In genomic region chr2:46036929-46037328, GRCh38 we compare ENCODE assay signal across 14 cellular contexts.
DNase-seq lines count a peak whose midpoint lies in the region; ATAC-seq and TF ChIP-seq lines count a peak whose summit lies in the region.
"Had no signal": no experiment of that assay in that cellular context is flagged by ENCODE, and none has a peak within 500 bp of the region (broad histone marks: within the 10 kb centered on the region; RNA-seq: fewer than 3 reads in every experiment).

No MANE protein-coding gene starts in this region.

- no peak for TF ChIP-seq CTCF in VCaP (conservative IDR thresholded peaks at IDR 0.05)
- no peak for TF ChIP-seq CTCF in hepatocyte (IDR thresholded peaks at IDR 0.05; ENCODE audit: poor library complexity)

- WGBS in hepatocyte (ENCODE audit: low lambda C conversion rate, missing lambda C conversion rate): 88% methylated on average over 7 of the region's 7 CpGs

- H3K4me1 Mint-ChIP-seq in stimulated activated effector memory CD8-positive, alpha-beta T cell treated with anti-CD3 and anti-CD28 coated beads, Interleukin-12 subunit alpha, Interleukin-12 subunit beta, amount 100 ng/mL, for 72 hours: peaks cover 42% of the 10 kb centered on the region
- peaks cover 33% of the 10 kb centered on the region for H3K4me1 Mint-ChIP-seq in activated CD4-positive, alpha-beta memory T cell treated with anti-CD3 and anti-CD28 coated beads for 36 hours (ENCODE audit: low read depth)
- H3K4me1 Mint-ChIP-seq: brain had no signal

- CTCF ChIA-PET in activated CD4-positive, alpha-beta memory T cell treated with anti-CD3 and anti-CD28 coated beads for 36 hours (lab: Charles Lee): no interaction called here

- no peaks in the 10 kb centered on the region for H3K9me3 Mint-ChIP-seq in stimulated activated effector memory CD8-positive, alpha-beta T cell treated with anti-CD3 and anti-CD28 coated beads, Interleukin-12 subunit alpha, Interleukin-12 subunit beta, amount 100 ng/mL, for 72 hours
- no peaks in the 10 kb centered on the region for H3K9me3 Mint-ChIP-seq in activated CD4-positive, alpha-beta memory T cell treated with anti-CD3 and anti-CD28 coated beads for 36 hours
- H3K9me3 Mint-ChIP-seq: brain; T-helper 1 cell treated with Interleukin-12 subunit alpha and Interleukin-12 subunit beta and Interleukin-4 antibody, amounts not matched to agents 30 μg/mL and 1 μg/mL, for 36 hours had no signal

- peak; percentile 94 for DNase-seq in GM03348 (ENCODE audit: low spot score)
- DNase-seq in hepatocyte (ENCODE audit: low spot score): peak; percentile 23
- no peak for DNase-seq in stimulated activated effector memory CD8-positive, alpha-beta T cell treated with anti-CD3 and anti-CD28 coated beads, Interleukin-12 subunit alpha, Interleukin-12 subunit beta, amount 100 ng/mL, for 72 hours (ENCODE audit: low spot score in 2 of 2)
- no peak for DNase-seq in activated CD4-positive, alpha-beta memory T cell treated with anti-CD3 and anti-CD28 coated beads for 36 hours
- DNase-seq: activated CD4-positive, alpha-beta T cell treated with anti-CD3 and anti-CD28 coated beads for 36 hours; activated T-cell treated with anti-CD3 and anti-CD28 coated beads, Interleukin-2, amount 50 U/mL, for 72 hours; MM.1S; NCI-H2227 treated with DMSO at 0.1 percent for 48 hours had no signal

- no peaks in the 10 kb centered on the region for H4K20me1 ChIP-seq in hepatocyte (ENCODE audit: insufficient read depth, poor library complexity, severe bottlenecking)

- peak overlapping the region; percentile 60 for H3K27ac Mint-ChIP-seq in stimulated activated effector memory CD8-positive, alpha-beta T cell treated with anti-CD3 and anti-CD28 coated beads, Interleukin-12 subunit alpha, Interleukin-12 subunit beta, amount 100 ng/mL, for 72 hours
- no peak overlapping the region for H3K27ac Mint-ChIP-seq in activated CD4-positive, alpha-beta memory T cell treated with anti-CD3 and anti-CD28 coated beads for 36 hours
- H3K27ac Mint-ChIP-seq: activated CD4-positive, alpha-beta T cell treated with anti-CD3 and anti-CD28 coated beads for 36 hours; brain; T-helper 1 cell treated with Interleukin-12 subunit alpha and Interleukin-12 subunit beta and Interleukin-4 antibody, amounts not matched to agents 30 μg/mL and 1 μg/mL, for 36 hours had no signal

- H3K4me2 ChIP-seq in hepatocyte: no peak overlapping the region

- H3K4me3 Mint-ChIP-seq in stimulated activated effector memory CD8-positive, alpha-beta T cell treated with anti-CD3 and anti-CD28 coated beads, Interleukin-12 subunit alpha, Interleukin-12 subunit beta, amount 100 ng/mL, for 72 hours: no peak overlapping the region
- H3K4me3 Mint-ChIP-seq in activated CD4-positive, alpha-beta memory T cell treated with anti-CD3 and anti-CD28 coated beads for 36 hours: no peak overlapping the region
- H3K4me3 Mint-ChIP-seq: activated CD4-positive, alpha-beta T cell treated with anti-CD3 and anti-CD28 coated beads for 36 hours; activated T-cell treated with anti-CD3 and anti-CD28 coated beads, Interleukin-2, amount 50 U/mL, for 72 hours; brain; T-helper 1 cell treated with Interleukin-12 subunit alpha and Interleukin-12 subunit beta and Interleukin-4 antibody, amounts not matched to agents 30 μg/mL and 1 μg/mL, for 36 hours had no signal

- no peaks in the 10 kb centered on the region for H3K27me3 Mint-ChIP-seq in activated CD4-positive, alpha-beta memory T cell treated with anti-CD3 and anti-CD28 coated beads for 36 hours
- H3K27me3 Mint-ChIP-seq: activated CD4-positive, alpha-beta T cell treated with anti-CD3 and anti-CD28 coated beads for 36 hours; brain had no signal

- no peak overlapping the region for H2AFZ ChIP-seq in hepatocyte

- intact Hi-C loops in activated CD4-positive, alpha-beta memory T cell treated with anti-CD3 and anti-CD28 coated beads for 36 hours (cut with micrococcal nuclease): no loop called here

- H3K4me1 ChIP-seq in hepatocyte (ENCODE audit: insufficient read depth): peaks cover 23% of the 10 kb centered on the region

- H3K36me3 ChIP-seq in hepatocyte (replicated peaks; ENCODE audit: insufficient read depth, low read depth): no peaks in the 10 kb centered on the region

- ATAC-seq in stimulated activated effector memory CD8-positive, alpha-beta T cell treated with anti-CD3 and anti-CD28 coated beads, Interleukin-12 subunit alpha, Interleukin-12 subunit beta, amount 100 ng/mL, for 72 hours: no peak
- ATAC-seq in HG03039 (IDR thresholded peaks at IDR 0.05; ENCODE audit: unreplicated experiment) (no peak), HG02623 (IDR thresholded peaks at IDR 0.05; ENCODE audit: unreplicated experiment) (no peak), HG02885 (IDR thresholded peaks at IDR 0.05; ENCODE audit: poor library complexity, unreplicated experiment) (no peak)
- ATAC-seq: activated CD4-positive, alpha-beta T cell treated with anti-CD3 and anti-CD28 coated beads for 36 hours; activated T-cell treated with anti-CD3 and anti-CD28 coated beads, Interleukin-2, amount 50 U/mL, for 72 hours had no signal

- H3K9me3 ChIP-seq in hepatocyte (ENCODE audit: low read depth): no peaks in the 10 kb centered on the region

- H3K9me2 ChIP-seq in hepatocyte (replicated peaks; ENCODE audit: insufficient read depth): no peaks in the 10 kb centered on the region

- H3K79me2 ChIP-seq in hepatocyte: no peaks in the 10 kb centered on the region

- H3K4me3 ChIP-seq in hepatocyte: no peak overlapping the region

- peaks cover 5% of the 10 kb centered on the region for H3K36me3 Mint-ChIP-seq in stimulated activated effector memory CD8-positive, alpha-beta T cell treated with anti-CD3 and anti-CD28 coated beads, Interleukin-12 subunit alpha, Interleukin-12 subunit beta, amount 100 ng/mL, for 72 hours
- H3K36me3 Mint-ChIP-seq in activated CD4-positive, alpha-beta memory T cell treated with anti-CD3 and anti-CD28 coated beads for 36 hours: peaks cover 9% of the 10 kb centered on the region

- POLR2A ChIA-PET in activated CD4-positive, alpha-beta memory T cell treated with anti-CD3 and anti-CD28 coated beads for 36 hours (lab: Charles Lee): no interaction called here

- H3K27ac ChIP-seq in VCaP (peak overlapping the region; percentile 84; the same call in 1 of the 2 replicates), hepatocyte (no peak overlapping the region)

- no peaks in the 10 kb centered on the region for H3K27me3 ChIP-seq in hepatocyte

Comparison
In these comparisons a context has a peak if more than half of its experiments do, and no peak if none do; other contexts are left out.
1. DNase-seq: peak in GM03348 (single experiment) and hepatocyte (single experiment); none in stimulated activated effector memory CD8-positive, alpha-beta T cell treated with anti-CD3 and anti-CD28 coated beads, Interleukin-12 subunit alpha, Interleukin-12 subunit beta, amount 100 ng/mL, for 72 hours (0 of 2) and activated CD4-positive, alpha-beta memory T cell treated with anti-CD3 and anti-CD28 coated beads for 36 hours (single experiment).